1 cellular context compared by ENCODE assay signal in genomic region chr17:81379523-81379942, GRCh38.
TF ChIP-seq lines count a peak whose summit lies in the region.

No MANE protein-coding gene starts in this region.

TF ChIP-seq in GM23338, 12 proteins besides CTCF, POLR2A, EP300 and RAD21 (continued from another document):
- TF ChIP-seq ZNF462 (CRISPR knock-in tag; IDR thresholded peaks at IDR 0.05) (no peak), REST (IDR thresholded peaks at IDR 0.05; ENCODE audit: unreplicated experiment) (no peak), POLR2AphosphoS5 (IDR thresholded peaks at IDR 0.05; ENCODE audit: low read depth) (no peak), STAT1 (IDR thresholded peaks at IDR 0.05; ENCODE audit: unreplicated experiment) (no peak), NANOG (IDR thresholded peaks at IDR 0.05; ENCODE audit: borderline replicate concordance) (no peak), CREB1 (CRISPR knock-in tag; IDR thresholded peaks at IDR 0.05; ENCODE audit: low read depth) (no peak), JUNB (IDR thresholded peaks at IDR 0.05; ENCODE audit: unreplicated experiment) (no peak), EZH2 (IDR thresholded peaks at IDR 0.05; ENCODE audit: low read depth, unreplicated experiment) (no peak), EZH2phosphoT487 (IDR thresholded peaks at IDR 0.05; ENCODE audit: unreplicated experiment) (no peak)
